ENCODE assay signal across 8 cellular contexts in the genomic region with DNA sequence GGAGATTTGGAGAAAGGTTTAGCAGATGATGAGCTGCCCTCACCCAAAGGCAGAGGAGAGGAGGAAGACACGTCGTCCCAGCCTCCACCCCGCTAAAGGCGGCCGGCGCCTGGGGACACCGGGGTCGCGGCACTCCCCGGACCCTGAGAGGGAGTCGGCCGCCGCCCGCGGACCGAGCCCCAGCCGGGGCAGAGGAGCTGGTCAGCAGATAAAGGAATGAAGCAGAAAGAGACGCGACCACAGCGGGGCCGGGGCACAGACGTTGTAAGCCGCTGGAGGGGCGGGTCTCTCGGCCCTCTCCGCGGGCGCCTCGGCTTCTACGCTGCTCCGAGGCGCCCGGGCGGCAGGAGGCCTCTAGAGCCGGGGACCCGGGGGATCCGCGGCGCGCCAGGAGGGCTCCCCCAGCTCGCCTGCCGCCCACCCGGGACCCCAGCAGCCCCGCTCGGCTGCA. TPM values are rescaled to one million over a fixed set of nuclear protein-coding genes. Genes with fewer than 3 reads are reported as not detected.
A peak's percentile ranks its signal among the peaks of the same experiment; 100 is the strongest.
DNase-seq lines count a peak whose midpoint lies in the region; ATAC-seq, FAIRE-seq and TF ChIP-seq lines count a peak whose summit lies in the region.

No MANE protein-coding gene starts in this region.

- H3K27ac Mint-ChIP-seq in T-helper 2 cell treated with Interferon-gamma antibody and Interleukin-4, amounts not matched to agents 5 μg/mL and 100 μg/mL, for 36 hours = peak overlapping the region; percentile 99

- H3K9me3 Mint-ChIP-seq in T-helper 2 cell treated with Interferon-gamma antibody and Interleukin-4, amounts not matched to agents 5 μg/mL and 100 μg/mL, for 36 hours = no peaks in the 10 kb centered on the region

- H3K4me1 Mint-ChIP-seq in T-helper 2 cell treated with Interferon-gamma antibody and Interleukin-4, amounts not matched to agents 5 μg/mL and 100 μg/mL, for 36 hours (ENCODE audit: low read depth) = peaks cover 39% of the 10 kb centered on the region

- peaks cover 2% of the 10 kb centered on the region for H3K36me3 Mint-ChIP-seq in T-helper 2 cell treated with Interferon-gamma antibody and Interleukin-4, amounts not matched to agents 5 μg/mL and 100 μg/mL, for 36 hours (ENCODE audit: low read depth)

- H3K27me3 ChIP-seq in bronchial epithelial cell (ENCODE audit: control insufficient read depth, insufficient read depth, low read length) (no peaks in the 10 kb centered on the region), kidney epithelial cell (ENCODE audit: control insufficient read depth, insufficient read depth, low read length) (no peaks in the 10 kb centered on the region)

- ATAC-seq in HG03354 (IDR thresholded peaks at IDR 0.05; ENCODE audit: poor library complexity, severe bottlenecking, unreplicated experiment) = peak; percentile 46

- peaks cover 6% of the 10 kb centered on the region for H3K27me3 Mint-ChIP-seq in T-helper 2 cell treated with Interferon-gamma antibody and Interleukin-4, amounts not matched to agents 5 μg/mL and 100 μg/mL, for 36 hours (ENCODE audit: low read depth)

- H3K36me3 ChIP-seq in bronchial epithelial cell (ENCODE audit: control insufficient read depth, insufficient read depth, low read length) (no peaks in the 10 kb centered on the region), kidney epithelial cell (ENCODE audit: control insufficient read depth, insufficient read depth, low read length) (no peaks in the 10 kb centered on the region)

- no peak for FAIRE-seq in bronchial epithelial cell (lab: Jason Lieb, UNC)

- DNase-seq in AG08395 (ENCODE audit: low spot score) (peak; percentile 36), GM19238 (ENCODE audit: insufficient read length, low spot score) (peak; percentile 24), bronchial epithelial cell (ENCODE audit: low read depth) (no peak), kidney epithelial cell (ENCODE audit: low read depth) (no peak), epidermal melanocyte (ENCODE audit: insufficient read length, low spot score) (no peak)
- DNase-seq in T-helper 2 cell treated with Interferon-gamma antibody and Interleukin-4, amounts not matched to agents 5 μg/mL and 100 μg/mL, for 36 hours (ENCODE audit: low spot score) = peak; percentile 28
- DNase-seq in stimulated activated CD4-positive, alpha-beta T cell treated with anti-CD3 and anti-CD28 coated beads, Interleukin-4, amount 100 ng/mL, for 24 hours = peak; percentile 38

- H3K4me3 ChIP-seq in bronchial epithelial cell (ENCODE audit: low read depth, low read length) (peak overlapping the region; percentile 87), kidney epithelial cell (ENCODE audit: low read depth, low read length) (peak overlapping the region; percentile 88)

- H3K4me3 Mint-ChIP-seq in T-helper 2 cell treated with Interferon-gamma antibody and Interleukin-4, amounts not matched to agents 5 μg/mL and 100 μg/mL, for 36 hours = peak overlapping the region; percentile 92

- TF ChIP-seq CTCF in bronchial epithelial cell (IDR thresholded peaks at IDR 0.05; ENCODE audit: insufficient read depth, low read length, severe bottlenecking) (no peak), kidney epithelial cell (IDR thresholded peaks at IDR 0.05; ENCODE audit: insufficient read depth, low read length, poor library complexity, severe bottlenecking) (no peak)

RNA-seq across cellular contexts. Expression of a gene that starts 0.5 kb away (rescaled TPM):
- total RNA-seq in bronchial epithelial cell (38.2 and 53.1 TPM in 2 replicates), kidney epithelial cell (35.3 and 42.9 TPM in 2 replicates)

Comparison
In these comparisons a context has a peak if more than half of its experiments do, and no peak if none do; other contexts are left out.
1. DNase-seq: peak in AG08395 (single experiment), GM19238 (single experiment), T-helper 2 cell treated with Interferon-gamma antibody and Interleukin-4, amounts not matched to agents 5 μg/mL and 100 μg/mL, for 36 hours (single experiment) and stimulated activated CD4-positive, alpha-beta T cell treated with anti-CD3 and anti-CD28 coated beads, Interleukin-4, amount 100 ng/mL, for 24 hours (single experiment); none in bronchial epithelial cell (single experiment), kidney epithelial cell (single experiment) and epidermal melanocyte (single experiment).